Comparison of ENCODE assay signal across 8 cellular contexts in the genomic region with DNA sequence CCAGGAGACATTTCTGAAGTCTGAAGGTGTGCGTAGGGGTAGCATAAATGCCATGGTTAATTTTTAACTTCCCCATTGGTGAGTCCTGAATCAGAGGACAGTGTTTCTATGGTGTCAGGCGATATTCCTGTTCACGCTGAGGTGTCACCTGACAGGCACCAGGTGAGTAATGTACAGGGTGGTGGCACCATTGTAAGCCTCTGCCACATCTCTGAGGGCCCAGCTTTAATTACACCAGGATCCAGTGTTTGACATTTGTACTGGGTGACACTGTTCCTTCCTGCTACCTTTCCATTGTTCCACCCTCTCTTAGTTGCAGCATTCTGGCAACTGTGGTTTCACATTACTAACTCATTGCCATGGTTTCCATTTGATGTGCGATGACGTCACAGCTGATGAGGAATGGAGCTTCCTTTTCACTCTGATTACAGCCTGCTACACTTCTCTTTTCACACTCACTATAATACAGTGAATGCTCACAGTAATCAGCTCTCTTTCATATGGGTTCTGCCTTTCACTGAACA. TPM values are rescaled to one million over a fixed set of nuclear protein-coding genes. Genes with fewer than 3 reads are reported as not detected.
DNase-seq lines count a peak whose midpoint lies in the region; ATAC-seq and TF ChIP-seq lines count a peak whose summit lies in the region.

No MANE protein-coding gene starts in this region.

- ATAC-seq in GM18870 (IDR thresholded peaks at IDR 0.05; ENCODE audit: unreplicated experiment): no peak

- no peaks in the 10 kb centered on the region for H3K27me3 Mint-ChIP-seq in endodermal cell (ENCODE audit: insufficient read depth)

- H3K27ac Mint-ChIP-seq in endodermal cell: no peak overlapping the region

- no peaks in the 10 kb centered on the region for H3K36me3 Mint-ChIP-seq in endodermal cell (ENCODE audit: low read depth)

- no peak overlapping the region for H3K4me3 Mint-ChIP-seq in endodermal cell

- H3K36me3 ChIP-seq in endodermal cell (ENCODE audit: control insufficient read depth, insufficient read depth, low read length): no peaks in the 10 kb centered on the region

- no peak for TF ChIP-seq CTCF in HL-60 (IDR thresholded peaks at IDR 0.05; ENCODE audit: insufficient read depth, low read length)
- TF ChIP-seq CTCF in endodermal cell (conservative IDR thresholded peaks at IDR 0.05): no peak
- no peak for TF ChIP-seq CTCF in GM10266 (IDR thresholded peaks at IDR 0.05; ENCODE audit: control insufficient read depth, insufficient read depth, low read depth, missing control alignments)

- H3K27me3 ChIP-seq in HL-60 (ENCODE audit: insufficient read depth, poor library complexity, severe bottlenecking): no peaks in the 10 kb centered on the region
- no peaks in the 10 kb centered on the region for H3K27me3 ChIP-seq in endodermal cell (ENCODE audit: control insufficient read depth, insufficient read depth, low read length, poor library complexity, severe bottlenecking)

- WGBS in endodermal cell (ENCODE audit: insufficient coverage in 1 of 2, insufficient read length in 1 of 2), 2 experiments: 91 to 92% methylated on average over 4 to 5 of the region's 5 CpGs

- peaks cover 8% of the 10 kb centered on the region for H3K4me1 Mint-ChIP-seq in endodermal cell

- no peak overlapping the region for H3K4me3 ChIP-seq in HL-60 (replicated peaks; ENCODE audit: insufficient read depth, low read length)
- H3K4me3 ChIP-seq in endodermal cell (ENCODE audit: low read length): no peak overlapping the region

- no peak overlapping the region for H3K9ac ChIP-seq in endodermal cell (ENCODE audit: extremely low read depth, low read length, poor library complexity, severe bottlenecking)

- DNase-seq in Ammon's horn (ENCODE audit: low spot score) (peak; percentile 9), HL-60 (ENCODE audit: low read depth in 1 of 2, low spot score in 1 of 2) (peak; percentile 3 to 30), SK-N-DZ (ENCODE audit: low spot score) (peak; percentile 18), iris pigment epithelial cell (ENCODE audit: low read depth) (peak; percentile 55), endodermal cell (no peak), GM10266 (ENCODE audit: extremely low spot score) (no peak)
- DNase-seq in activated CD8-positive, alpha-beta memory T cell treated with anti-CD3 and anti-CD28 coated beads, Interleukin-2, amount 50 U/mL, for 4 hours: no peak

- no peaks in the 10 kb centered on the region for H3K9me3 Mint-ChIP-seq in endodermal cell

- no peaks in the 10 kb centered on the region for H3K4me1 ChIP-seq in endodermal cell (ENCODE audit: control insufficient read depth, insufficient read depth, low read length)

- H3K9me3 ChIP-seq in endodermal cell (ENCODE audit: control insufficient read depth, low read length): no peaks in the 10 kb centered on the region

- H3K27ac ChIP-seq in HL-60 (replicated peaks): no peak overlapping the region
- no peak overlapping the region for H3K27ac ChIP-seq in endodermal cell (ENCODE audit: low read depth, low read length)

RNA-seq across cellular contexts. Expression of gene MARK1, which starts 40.6 kb away (rescaled TPM):
- 10.9 and 12.7 TPM in 2 replicates for polyA plus RNA-seq in SK-N-DZ (2014; cell fraction: cytosol; rRNA removed)
- 16.3 and 17.0 TPM in 2 replicates for polyA plus RNA-seq in SK-N-DZ (2014; cell fraction: nucleus; rRNA removed)
- 10 to 100 TPM in 1 of 2 donors, 1 to 10 TPM in 1; 8.8 to 12.6 TPM for total RNA-seq in endodermal cell
- polyA plus RNA-seq in endodermal cell (2013, experiment 1 of 2): 16.8 TPM
- 13.6 TPM for polyA plus RNA-seq in endodermal cell (2013, experiment 2 of 2)

Comparison
In these comparisons a context has a peak if more than half of its experiments do, and no peak if none do; other contexts are left out.
1. DNase-seq: peak in Ammon's horn (single experiment), HL-60 (2 of 2), SK-N-DZ (single experiment) and iris pigment epithelial cell (single experiment); none in endodermal cell (single experiment), activated CD8-positive, alpha-beta memory T cell treated with anti-CD3 and anti-CD28 coated beads, Interleukin-2, amount 50 U/mL, for 4 hours (single experiment) and GM10266 (single experiment).